Comparison of ENCODE assay signal across 1 cellular context in genomic region chr6:52416629-52417151, GRCh38.
A peak's percentile ranks its signal among the peaks of the same experiment; 100 is the strongest.
TF ChIP-seq lines count a peak whose summit lies in the region.

No MANE protein-coding gene starts in this region.

TF ChIP-seq in K562, 482 proteins besides CTCF, POLR2A, EP300 and RAD21 (continued from another document and continues in another):
- TF ChIP-seq BRF2 (IDR thresholded peaks at IDR 0.05; ENCODE audit: borderline replicate concordance, insufficient read depth, insufficient read length), result no peak
- TF ChIP-seq ETS2 (tag; IDR thresholded peaks at IDR 0.05; ENCODE audit: borderline replicate concordance, poor library complexity, severe bottlenecking), result no peak
- peak; percentile 93 for TF ChIP-seq SMC3 (conservative IDR thresholded peaks at IDR 0.05; ENCODE audit: insufficient read depth, low read depth, low read length)
- peak; percentile 95 for TF ChIP-seq DEAF1 (CRISPR knock-in tag; IDR thresholded peaks at IDR 0.05)
- TF ChIP-seq ZNF316 (IDR thresholded peaks at IDR 0.05), result no peak
- no peak for TF ChIP-seq ZNF121 (CRISPR knock-in tag; conservative IDR thresholded peaks at IDR 0.05)
- TF ChIP-seq, protein P1, sequence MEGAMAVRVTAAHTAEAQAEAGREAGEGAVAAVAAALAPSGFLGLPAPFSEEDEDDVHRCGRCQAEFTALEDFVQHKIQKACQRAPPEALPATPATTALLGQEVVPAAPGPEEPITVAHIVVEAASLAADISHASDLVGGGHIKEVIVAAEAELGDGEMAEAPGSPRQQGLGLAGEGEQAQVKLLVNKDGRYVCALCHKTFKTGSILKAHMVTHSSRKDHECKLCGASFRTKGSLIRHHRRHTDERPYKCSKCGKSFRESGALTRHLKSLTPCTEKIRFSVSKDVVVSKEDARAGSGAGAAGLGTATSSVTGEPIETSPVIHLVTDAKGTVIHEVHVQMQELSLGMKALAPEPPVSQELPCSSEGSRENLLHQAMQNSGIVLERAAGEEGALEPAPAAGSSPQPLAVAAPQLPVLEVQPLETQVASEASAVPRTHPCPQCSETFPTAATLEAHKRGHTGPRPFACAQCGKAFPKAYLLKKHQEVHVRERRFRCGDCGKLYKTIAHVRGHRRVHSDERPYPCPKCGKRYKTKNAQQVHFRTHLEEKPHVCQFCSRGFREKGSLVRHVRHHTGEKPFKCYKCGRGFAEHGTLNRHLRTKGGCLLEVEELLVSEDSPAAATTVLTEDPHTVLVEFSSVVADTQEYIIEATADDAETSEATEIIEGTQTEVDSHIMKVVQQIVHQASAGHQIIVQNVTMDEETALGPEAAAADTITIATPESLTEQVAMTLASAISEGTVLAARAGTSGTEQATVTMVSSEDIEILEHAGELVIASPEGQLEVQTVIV (CRISPR knock-in tag; IDR thresholded peaks at IDR 0.05; ENCODE audit: borderline replicate concordance), result no peak
- TF ChIP-seq ELF4 (CRISPR knock-in tag; IDR thresholded peaks at IDR 0.05), result no peak
- no peak for TF ChIP-seq CHD2 (IDR thresholded peaks at IDR 0.05; ENCODE audit: low read depth, low read length)
- TF ChIP-seq HCFC1 (IDR thresholded peaks at IDR 0.05; ENCODE audit: low read depth, low read length), result no peak
- no peak for TF ChIP-seq CBFA2T2 (conservative IDR thresholded peaks at IDR 0.05)
- TF ChIP-seq, protein P2, sequence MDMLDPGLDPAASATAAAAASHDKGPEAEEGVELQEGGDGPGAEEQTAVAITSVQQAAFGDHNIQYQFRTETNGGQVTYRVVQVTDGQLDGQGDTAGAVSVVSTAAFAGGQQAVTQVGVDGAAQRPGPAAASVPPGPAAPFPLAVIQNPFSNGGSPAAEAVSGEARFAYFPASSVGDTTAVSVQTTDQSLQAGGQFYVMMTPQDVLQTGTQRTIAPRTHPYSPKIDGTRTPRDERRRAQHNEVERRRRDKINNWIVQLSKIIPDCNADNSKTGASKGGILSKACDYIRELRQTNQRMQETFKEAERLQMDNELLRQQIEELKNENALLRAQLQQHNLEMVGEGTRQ (CRISPR knock-in tag; IDR thresholded peaks at IDR 0.05), result no peak
- TF ChIP-seq POLR3A (IDR thresholded peaks at IDR 0.05; ENCODE audit: borderline replicate concordance, extremely low read depth, insufficient read depth, insufficient read length), result no peak
- no peak for TF ChIP-seq NFIC (IDR thresholded peaks at IDR 0.05)
- TF ChIP-seq ZFP1 (CRISPR knock-in tag; IDR thresholded peaks at IDR 0.05), result no peak
- TF ChIP-seq NCOA2 (IDR thresholded peaks at IDR 0.05; ENCODE audit: partially characterized antibody in 2 of 2), result no peak
- no peak for TF ChIP-seq NR3C1 (CRISPR knock-in tag; IDR thresholded peaks at IDR 0.05)
- no peak for TF ChIP-seq PHF21A (IDR thresholded peaks at IDR 0.05; ENCODE audit: borderline replicate concordance, low read depth)
- TF ChIP-seq, protein P3, sequence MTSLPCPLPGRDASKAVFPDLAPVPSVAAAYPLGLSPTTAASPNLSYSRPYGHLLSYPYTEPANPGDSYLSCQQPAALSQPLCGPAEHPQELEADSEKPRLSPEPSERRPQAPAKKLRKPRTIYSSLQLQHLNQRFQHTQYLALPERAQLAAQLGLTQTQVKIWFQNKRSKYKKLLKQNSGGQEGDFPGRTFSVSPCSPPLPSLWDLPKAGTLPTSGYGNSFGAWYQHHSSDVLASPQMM (CRISPR knock-in tag; IDR thresholded peaks at IDR 0.05), result no peak
- no peak for TF ChIP-seq ZNF282 (CRISPR knock-in tag; IDR thresholded peaks at IDR 0.05)
- TF ChIP-seq, protein P4, sequence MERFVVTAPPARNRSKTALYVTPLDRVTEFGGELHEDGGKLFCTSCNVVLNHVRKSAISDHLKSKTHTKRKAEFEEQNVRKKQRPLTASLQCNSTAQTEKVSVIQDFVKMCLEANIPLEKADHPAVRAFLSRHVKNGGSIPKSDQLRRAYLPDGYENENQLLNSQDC (CRISPR knock-in tag; IDR thresholded peaks at IDR 0.05), result no peak
- TF ChIP-seq MAFG (tag; conservative IDR thresholded peaks at IDR 0.05), result no peak
- 0 out of 2 replicates have a peak, but pooled peaks have one; percentile 35 for TF ChIP-seq STAT5A (IDR thresholded peaks at IDR 0.05; ENCODE audit: borderline replicate concordance, low read length)
- TF ChIP-seq L3MBTL2 (IDR thresholded peaks at IDR 0.05), result 0 out of 2 replicates have a peak, but pooled peaks have one; percentile 29
- TF ChIP-seq HNRNPH1 (optimal IDR thresholded peaks at IDR 0.05; ENCODE audit: low read depth, low read length), result no peak
- TF ChIP-seq RBM39 (optimal IDR thresholded peaks at IDR 0.05; ENCODE audit: low read depth, low read length), result no peak
- TF ChIP-seq TGIF2 (CRISPR knock-in tag; IDR thresholded peaks at IDR 0.05), result no peak
- no peak for TF ChIP-seq ZNF431 (CRISPR knock-in tag; IDR thresholded peaks at IDR 0.05)
- no peak for TF ChIP-seq MECOM (CRISPR knock-in tag; IDR thresholded peaks at IDR 0.05)
- no peak for TF ChIP-seq PTRF (tag; IDR thresholded peaks at IDR 0.05)
- TF ChIP-seq ZNF263 (CRISPR knock-in tag; IDR thresholded peaks at IDR 0.05; ENCODE audit: borderline replicate concordance), result no peak
- TF ChIP-seq ZNF184 (CRISPR knock-in tag; IDR thresholded peaks at IDR 0.05), result no peak
- TF ChIP-seq NR2C1 (IDR thresholded peaks at IDR 0.05), result no peak
- TF ChIP-seq NR2C1 (tag; IDR thresholded peaks at IDR 0.05), result no peak
- TF ChIP-seq, protein P5, sequence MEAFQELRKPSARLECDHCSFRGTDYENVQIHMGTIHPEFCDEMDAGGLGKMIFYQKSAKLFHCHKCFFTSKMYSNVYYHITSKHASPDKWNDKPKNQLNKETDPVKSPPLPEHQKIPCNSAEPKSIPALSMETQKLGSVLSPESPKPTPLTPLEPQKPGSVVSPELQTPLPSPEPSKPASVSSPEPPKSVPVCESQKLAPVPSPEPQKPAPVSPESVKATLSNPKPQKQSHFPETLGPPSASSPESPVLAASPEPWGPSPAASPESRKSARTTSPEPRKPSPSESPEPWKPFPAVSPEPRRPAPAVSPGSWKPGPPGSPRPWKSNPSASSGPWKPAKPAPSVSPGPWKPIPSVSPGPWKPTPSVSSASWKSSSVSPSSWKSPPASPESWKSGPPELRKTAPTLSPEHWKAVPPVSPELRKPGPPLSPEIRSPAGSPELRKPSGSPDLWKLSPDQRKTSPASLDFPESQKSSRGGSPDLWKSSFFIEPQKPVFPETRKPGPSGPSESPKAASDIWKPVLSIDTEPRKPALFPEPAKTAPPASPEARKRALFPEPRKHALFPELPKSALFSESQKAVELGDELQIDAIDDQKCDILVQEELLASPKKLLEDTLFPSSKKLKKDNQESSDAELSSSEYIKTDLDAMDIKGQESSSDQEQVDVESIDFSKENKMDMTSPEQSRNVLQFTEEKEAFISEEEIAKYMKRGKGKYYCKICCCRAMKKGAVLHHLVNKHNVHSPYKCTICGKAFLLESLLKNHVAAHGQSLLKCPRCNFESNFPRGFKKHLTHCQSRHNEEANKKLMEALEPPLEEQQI (IDR thresholded peaks at IDR 0.05), result no peak
- 0 out of 4 replicates have a peak, but pooled peaks of 1 of the 2 experiments have one; percentile 26 for TF ChIP-seq MAZ (CRISPR knock-in tag; conservative IDR thresholded peaks at IDR 0.05 in 1 of 2, IDR thresholded peaks at IDR 0.05 in 1 of 2)
- no peak for TF ChIP-seq GTF2E2 (tag; IDR thresholded peaks at IDR 0.05)
- no peak for TF ChIP-seq KLF1 (tag; IDR thresholded peaks at IDR 0.05)
- TF ChIP-seq, protein P6, sequence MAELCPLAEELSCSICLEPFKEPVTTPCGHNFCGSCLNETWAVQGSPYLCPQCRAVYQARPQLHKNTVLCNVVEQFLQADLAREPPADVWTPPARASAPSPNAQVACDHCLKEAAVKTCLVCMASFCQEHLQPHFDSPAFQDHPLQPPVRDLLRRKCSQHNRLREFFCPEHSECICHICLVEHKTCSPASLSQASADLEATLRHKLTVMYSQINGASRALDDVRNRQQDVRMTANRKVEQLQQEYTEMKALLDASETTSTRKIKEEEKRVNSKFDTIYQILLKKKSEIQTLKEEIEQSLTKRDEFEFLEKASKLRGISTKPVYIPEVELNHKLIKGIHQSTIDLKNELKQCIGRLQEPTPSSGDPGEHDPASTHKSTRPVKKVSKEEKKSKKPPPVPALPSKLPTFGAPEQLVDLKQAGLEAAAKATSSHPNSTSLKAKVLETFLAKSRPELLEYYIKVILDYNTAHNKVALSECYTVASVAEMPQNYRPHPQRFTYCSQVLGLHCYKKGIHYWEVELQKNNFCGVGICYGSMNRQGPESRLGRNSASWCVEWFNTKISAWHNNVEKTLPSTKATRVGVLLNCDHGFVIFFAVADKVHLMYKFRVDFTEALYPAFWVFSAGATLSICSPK (IDR thresholded peaks at IDR 0.05; ENCODE audit: borderline replicate concordance), result no peak
- no peak for TF ChIP-seq ZNF57 (CRISPR knock-in tag; IDR thresholded peaks at IDR 0.05)
- TF ChIP-seq CBX3 (IDR thresholded peaks at IDR 0.05; ENCODE audit: borderline replicate concordance in 1 of 2, low read length in 2 of 2), result no peak
- TF ChIP-seq YBX1 (IDR thresholded peaks at IDR 0.05), result no peak
- no peak for TF ChIP-seq PRMT5 (CRISPR knock-in tag; IDR thresholded peaks at IDR 0.05)
- TF ChIP-seq ZBTB11 (CRISPR knock-in tag; IDR thresholded peaks at IDR 0.05), result no peak
- TF ChIP-seq CTCFL (IDR thresholded peaks at IDR 0.05; ENCODE audit: borderline replicate concordance, insufficient read depth, low read depth, low read length, poor library complexity, severe bottlenecking), result no peak
- TF ChIP-seq ZNF224 (CRISPR knock-in tag; IDR thresholded peaks at IDR 0.05), result no peak
- no peak for TF ChIP-seq CBX2 (IDR thresholded peaks at IDR 0.05; ENCODE audit: insufficient read depth, low read length, poor library complexity, severe bottlenecking)
- TF ChIP-seq PCBP1 (IDR thresholded peaks at IDR 0.05; ENCODE audit: low read depth, low read length, poor library complexity, severe bottlenecking), result no peak
- no peak for TF ChIP-seq ESRRA (IDR thresholded peaks at IDR 0.05; ENCODE audit: borderline replicate concordance, low read depth)
- no peak for TF ChIP-seq ZNF511 (CRISPR knock-in tag; IDR thresholded peaks at IDR 0.05)
- no peak for TF ChIP-seq CHD4 (IDR thresholded peaks at IDR 0.05; ENCODE audit: insufficient read depth, insufficient replicate concordance, low read depth, low read length, poor library complexity, severe bottlenecking)
- peak; percentile 46; the same call in 1 of the 2 replicates for TF ChIP-seq GABPB1 (CRISPR knock-in tag; IDR thresholded peaks at IDR 0.05)
- no peak for TF ChIP-seq ZNF133 (CRISPR knock-in tag; IDR thresholded peaks at IDR 0.05)
- no peak for TF ChIP-seq ZNF165 (CRISPR knock-in tag; IDR thresholded peaks at IDR 0.05; ENCODE audit: borderline replicate concordance)
- no peak for TF ChIP-seq C11orf30 (IDR thresholded peaks at IDR 0.05; ENCODE audit: low read depth)
- no peak for TF ChIP-seq ZNF444 (CRISPR knock-in tag; IDR thresholded peaks at IDR 0.05)
